In the genomic region with DNA sequence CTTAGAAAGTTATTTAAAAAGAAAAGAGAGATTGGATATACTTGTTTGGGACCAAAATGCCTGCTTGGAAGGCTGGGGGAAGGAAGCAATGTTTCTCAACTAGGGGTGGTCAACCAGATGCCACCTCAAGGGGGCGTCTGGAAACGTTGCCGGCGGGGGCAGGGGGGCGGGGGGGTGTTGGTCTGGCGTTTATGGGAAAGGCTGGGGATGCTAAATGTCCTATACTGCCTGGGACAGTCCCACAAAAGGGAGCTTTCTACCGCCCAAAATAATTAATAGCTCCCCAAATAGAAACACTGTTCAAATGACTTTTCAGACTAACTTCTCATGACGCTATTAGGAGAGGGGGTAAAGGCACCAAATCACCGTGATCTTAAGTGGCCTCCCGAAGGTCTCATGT, we compare ENCODE assay signal across 9 cellular contexts. TPM values are rescaled to one million over a fixed set of nuclear protein-coding genes. Genes with fewer than 3 reads are reported as not detected.
DNase-seq lines count a peak whose midpoint lies in the region; ATAC-seq and TF ChIP-seq lines count a peak whose summit lies in the region.
"Had no signal": no experiment of that assay in that cellular context is flagged by ENCODE, and none has a peak within 500 bp of the region (broad histone marks: within the 10 kb centered on the region; RNA-seq: fewer than 3 reads in every experiment).

No MANE protein-coding gene starts in this region.

- H3K36me3 ChIP-seq in HCT116 (ENCODE audit: control insufficient read depth in 1 of 2, insufficient read depth in 2 of 2, low read length in 2 of 2) (peaks cover 42 to 57% of the 10 kb centered on the region in 2 experiments; a peak in 3 of 4 replicates), mesenchymal stem cell (ENCODE audit: control insufficient read depth in 1 of 2, insufficient read depth in 2 of 2, low read depth in 1 of 2, low read length in 2 of 2) (peaks cover 47 to 55% of the 10 kb centered on the region in 2 experiments), gastrocnemius medialis (peaks cover 0 to 60% of the 10 kb centered on the region in 2 donors)

- TF ChIP-seq RAD21 in HCT116 (IDR thresholded peaks at IDR 0.05; ENCODE audit: low read depth), result no peak

- no peak overlapping the region for H3K23ac ChIP-seq in mesenchymal stem cell (ENCODE audit: low read length in 2 of 2)

- in situ Hi-C loops in gastrocnemius medialis (cut with MboI; ENCODE audit: low sequenced_read_pairs in 4 of 4), result no loop called here

- H2AFZ ChIP-seq in HCT116 (ENCODE audit: low read depth, low read length, poor library complexity, severe bottlenecking) (no peak overlapping the region), mesenchymal stem cell (ENCODE audit: low read depth, low read length) (no peak overlapping the region)

- no peak overlapping the region for H2BK120ac ChIP-seq in mesenchymal stem cell (ENCODE audit: low read depth, low read length)

- no peak overlapping the region for H4K91ac ChIP-seq in mesenchymal stem cell (ENCODE audit: low read length)

- peak in 2 of 3 experiments; percentile 46 to 52; a peak in 3 of 6 replicates for TF ChIP-seq CTCF in HCT116 (IDR thresholded peaks at IDR 0.05 in 2 of 3, conservative IDR thresholded peaks at IDR 0.05 in 1 of 3; ENCODE audit: borderline replicate concordance in 1 of 3, insufficient read depth in 1 of 3, low read depth in 2 of 3, low read length in 2 of 3)
- peak in 1 of 5 experiments; percentile 14 for TF ChIP-seq CTCF in gastrocnemius medialis (IDR thresholded peaks at IDR 0.05 in 4 of 5, conservative IDR thresholded peaks at IDR 0.05 in 1 of 5)

- POLR2A ChIA-PET in HCT116 (lab: Charles Lee), result interaction anchor here (1.5 kb wide), 1 partner anchor 30 kb away, joined by 3 read pairs; no protein-coding TSS in a partner anchor
- POLR2A ChIA-PET in activated naive CD8-positive, alpha-beta T cell treated with anti-CD3 and anti-CD28 coated beads, Interleukin-2, amount 10 ng/mL, durations not matched to agents 7 days and 5 days (lab: Charles Lee), result interaction anchor here (0.5 to 1.6 kb wide), 3 partner anchors 19 to 123 kb away, joined by 3 to 10 read pairs (median 4); a partner anchor contains a TSS

- H3K79me2 ChIP-seq in HCT116 (ENCODE audit: insufficient read depth, low read length), result peaks cover 68% of the 10 kb centered on the region

- no peak overlapping the region for H3K14ac ChIP-seq in mesenchymal stem cell (ENCODE audit: low read length in 2 of 2)

- no peak overlapping the region for H3K4me3 ChIP-seq in HCT116 (replicated peaks in 1 of 2; ENCODE audit: low read depth in 1 of 2, low read length in 2 of 2)
- peak overlapping the region in 1 of 2 experiments; percentile 57 for H3K4me3 ChIP-seq in mesenchymal stem cell (ENCODE audit: insufficient read depth in 1 of 2, low read depth in 1 of 2, low read length in 2 of 2)
- H3K4me3 ChIP-seq in gastrocnemius medialis, result no peak overlapping the region

- intact Hi-C loops in HCT116 (cut with micrococcal nuclease) (no loop called here), gastrocnemius medialis (cut with DNase I; ENCODE audit: low total_unique reads) (loop anchor here (5.0 to 10.0 kb wide), 3 partner anchors 425 to 1662 kb away; a partner anchor contains a TSS)

- TF ChIP-seq POLR2A in HCT116 (IDR thresholded peaks at IDR 0.05; ENCODE audit: borderline replicate concordance, extremely low read depth, insufficient read depth, insufficient read length) (no peak), gastrocnemius medialis (IDR thresholded peaks at IDR 0.05) (no peak)

- H3K4me2 ChIP-seq in HCT116 (ENCODE audit: low read length), result 0 out of 2 replicates have a peak overlapping the region, but pooled peaks have one; percentile 76
- no peak overlapping the region for H3K4me2 ChIP-seq in mesenchymal stem cell (ENCODE audit: low read length, poor library complexity, severe bottlenecking)

- H3K4me3 Mint-ChIP-seq in activated naive CD8-positive, alpha-beta T cell treated with anti-CD3 and anti-CD28 coated beads, Interleukin-2, amount 10 ng/mL, durations not matched to agents 7 days and 5 days, result peak overlapping the region; percentile 80

- H2AK5ac ChIP-seq in mesenchymal stem cell (ENCODE audit: low read length, severe bottlenecking), result no peak overlapping the region

- no peaks in the 10 kb centered on the region for H3K9me2 ChIP-seq in HCT116 (ENCODE audit: insufficient read depth)

- H3K27ac ChIP-seq in HCT116 (ENCODE audit: low read depth, low read length), result no peak overlapping the region
- no peak overlapping the region for H3K27ac ChIP-seq in mesenchymal stem cell (ENCODE audit: low read length, poor library complexity, severe bottlenecking)
- no peak overlapping the region for H3K27ac ChIP-seq in gastrocnemius medialis

- peaks cover 9 to 25% of the 10 kb centered on the region in 2 experiments for H3K4me1 ChIP-seq in HCT116 (ENCODE audit: control insufficient read depth in 1 of 2, insufficient read depth in 2 of 2, low read length in 2 of 2)
- H3K4me1 ChIP-seq in mesenchymal stem cell (ENCODE audit: control insufficient read depth, insufficient read depth, low read depth, low read length), result peaks cover 32% of the 10 kb centered on the region
- peaks cover 22 to 47% of the 10 kb centered on the region in 2 donors for H3K4me1 ChIP-seq in gastrocnemius medialis

- H2BK15ac ChIP-seq in mesenchymal stem cell (ENCODE audit: low read depth, poor library complexity, severe bottlenecking), result no peak overlapping the region

- no TSS peak for BruUV-seq in HCT116 (replicated peaks; lab: Mats Ljungman, UMichigan)

- RAD21 ChIA-PET in HCT116 (lab: Charles Lee; ENCODE audit: low non-redundant PET in 1 of 2, low total read pairs in 2 of 2, uncharacterized antibody in 2 of 2, unreplicated experiment in 2 of 2), result no interaction called here

- H3K9me3 ChIP-seq in HCT116 (ENCODE audit: control insufficient read depth in 1 of 2, insufficient read depth in 1 of 2, low read depth in 1 of 2, low read length in 2 of 2) (no peaks in the 10 kb centered on the region), mesenchymal stem cell (ENCODE audit: control insufficient read depth, low read length) (no peaks in the 10 kb centered on the region), gastrocnemius medialis (no peaks in the 10 kb centered on the region)

- no peaks in the 10 kb centered on the region for H3K9me3 Mint-ChIP-seq in activated naive CD8-positive, alpha-beta T cell treated with anti-CD3 and anti-CD28 coated beads, Interleukin-2, amount 10 ng/mL, durations not matched to agents 7 days and 5 days

- H3K36me3 Mint-ChIP-seq in activated naive CD8-positive, alpha-beta T cell treated with anti-CD3 and anti-CD28 coated beads, Interleukin-2, amount 10 ng/mL, durations not matched to agents 7 days and 5 days, result peaks cover 39% of the 10 kb centered on the region

- H4K20me1 ChIP-seq in HCT116 (ENCODE audit: insufficient read depth), result peaks cover 8% of the 10 kb centered on the region; the same call in 1 of the 2 replicates

- no peak overlapping the region for H3K18ac ChIP-seq in mesenchymal stem cell (ENCODE audit: low read depth in 1 of 2, low read length in 2 of 2)

- no peak overlapping the region for H2BK5ac ChIP-seq in mesenchymal stem cell (ENCODE audit: low read depth, low read length, poor library complexity, severe bottlenecking)

- no peak overlapping the region for H2BK12ac ChIP-seq in mesenchymal stem cell (ENCODE audit: low read length in 2 of 2)

- DNase-seq in COLO829 (ENCODE audit: low spot score) (peak; percentile 45), HCT116 (ENCODE audit: low read depth, low spot score) (peak; percentile 12), mesenchymal stem cell (peak; percentile 46), GM19240 (ENCODE audit: insufficient read length, low spot score) (no peak), SHP77 treated with DMSO at 0.1 percent for 48 hours (lab: John Stamatoyannopoulos, UW) (no peak), gastrocnemius medialis (no peak)
- no peak for DNase-seq in activated naive CD8-positive, alpha-beta T cell treated with anti-CD3 and anti-CD28 coated beads, Interleukin-2, amount 10 ng/mL, durations not matched to agents 7 days and 5 days
- DNase-seq: NCI-H2107 had no signal

- H3K27me3 ChIP-seq in HCT116 (ENCODE audit: insufficient read depth, low read length), result no peaks in the 10 kb centered on the region
- no peaks in the 10 kb centered on the region for H3K27me3 ChIP-seq in mesenchymal stem cell (ENCODE audit: control insufficient read depth in 1 of 2, insufficient read depth in 1 of 2, low read length in 2 of 2)
- H3K27me3 ChIP-seq in gastrocnemius medialis, result no peaks in the 10 kb centered on the region

- H3K4me1 Mint-ChIP-seq in activated naive CD8-positive, alpha-beta T cell treated with anti-CD3 and anti-CD28 coated beads, Interleukin-2, amount 10 ng/mL, durations not matched to agents 7 days and 5 days, result peaks cover 55% of the 10 kb centered on the region

- peak overlapping the region; percentile 45 for H3K27ac Mint-ChIP-seq in activated naive CD8-positive, alpha-beta T cell treated with anti-CD3 and anti-CD28 coated beads, Interleukin-2, amount 10 ng/mL, durations not matched to agents 7 days and 5 days

- CTCF ChIA-PET in HCT116 (lab: Charles Lee), result no interaction called here

- peaks cover 5% of the 10 kb centered on the region for H3K27me3 Mint-ChIP-seq in activated naive CD8-positive, alpha-beta T cell treated with anti-CD3 and anti-CD28 coated beads, Interleukin-2, amount 10 ng/mL, durations not matched to agents 7 days and 5 days

- H4K8ac ChIP-seq in mesenchymal stem cell (ENCODE audit: low read length), result no peak overlapping the region

- no peak overlapping the region for H3K4ac ChIP-seq in mesenchymal stem cell (ENCODE audit: low read depth in 1 of 2, low read length in 2 of 2)

- H3K79me1 ChIP-seq in mesenchymal stem cell (replicated peaks; ENCODE audit: low read length, poor library complexity, severe bottlenecking), result peaks cover 28% of the 10 kb centered on the region

- ATAC-seq in HCT116, result no peak
- ATAC-seq in activated naive CD8-positive, alpha-beta T cell treated with anti-CD3 and anti-CD28 coated beads, Interleukin-2, amount 10 ng/mL, durations not matched to agents 7 days and 5 days (ENCODE audit: low read depth), result no peak
- ATAC-seq in GM18498 (IDR thresholded peaks at IDR 0.05; ENCODE audit: unreplicated experiment), result no peak
- ATAC-seq in gastrocnemius medialis, result no peak

- 37% methylated on average over 7 of the region's 10 CpGs for WGBS in mesenchymal stem cell

- H3K9ac ChIP-seq in HCT116 (ENCODE audit: low read length), result no peak overlapping the region
- peak overlapping the region; percentile 49 for H3K9ac ChIP-seq in mesenchymal stem cell (ENCODE audit: low read length)

TF ChIP-seq in HCT116, 20 proteins besides CTCF, POLR2A, EP300 and RAD21:
- no peak for TF ChIP-seq SP1 (IDR thresholded peaks at IDR 0.05; ENCODE audit: low read depth)

RNA-seq across cellular contexts. Expression of a gene that starts 2.2 kb away (rescaled TPM):
- total RNA-seq in HCT116 (2021; ENCODE audit: unreplicated experiment), result 72.7 TPM
- 47.7 and 50.2 TPM in 2 replicates for polyA plus RNA-seq in HCT116 (2012)
- total RNA-seq in activated naive CD8-positive, alpha-beta T cell treated with anti-CD3 and anti-CD28 coated beads, Interleukin-2, amount 10 ng/mL, durations not matched to agents 7 days and 5 days, result 100 to 1,000 TPM; 138 to 139 TPM
- polyA plus RNA-seq in mesenchymal stem cell (2013, experiment 1 of 2), result 18.2 TPM
- polyA plus RNA-seq in mesenchymal stem cell (2013, experiment 2 of 2), result 16.6 TPM
- total RNA-seq in gastrocnemius medialis, result 10 to 100 TPM; 50.9 to 81.9 (median 61.4) TPM

Comparison
In these comparisons a context has a peak if more than half of its experiments do, and no peak if none do; other contexts are left out.
1. DNase-seq: peak in COLO829 (single experiment), HCT116 (single experiment) and mesenchymal stem cell (single experiment); none in activated naive CD8-positive, alpha-beta T cell treated with anti-CD3 and anti-CD28 coated beads, Interleukin-2, amount 10 ng/mL, durations not matched to agents 7 days and 5 days (single experiment), GM19240 (single experiment), SHP77 treated with DMSO at 0.1 percent for 48 hours (single experiment) and gastrocnemius medialis (0 of 2).